Comparison of ENCODE assay signal across 20 cellular contexts in the genomic region with DNA sequence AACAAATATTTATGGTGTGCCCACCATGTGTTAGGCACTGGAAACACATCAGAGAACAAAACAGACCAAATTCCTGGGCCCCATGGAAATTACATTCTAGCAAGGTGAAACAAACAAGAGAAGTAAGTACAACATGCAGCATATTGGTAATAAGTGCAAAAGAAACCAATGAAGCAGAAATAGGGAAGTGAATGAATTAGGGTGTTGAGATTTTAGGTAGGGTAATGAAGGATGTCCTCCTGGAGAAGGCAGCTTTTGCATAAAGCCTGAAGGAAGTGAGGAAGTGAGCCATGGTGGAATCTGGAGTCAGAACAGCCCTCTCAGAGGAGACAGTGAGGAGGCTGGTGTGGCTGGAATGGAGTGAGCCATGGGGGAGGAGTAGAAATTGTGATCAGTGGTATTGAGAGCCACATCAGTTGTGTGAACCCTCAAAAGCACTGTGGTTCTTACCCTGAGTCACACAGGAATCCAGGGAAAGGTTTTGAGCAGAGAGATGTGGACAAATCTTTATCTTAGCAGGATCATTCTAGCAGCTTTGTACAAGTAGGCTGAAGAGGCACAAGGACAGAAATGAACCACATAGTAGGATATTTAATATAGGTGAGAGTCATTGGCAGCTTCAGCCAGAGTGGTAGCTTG.
"Had no signal": no experiment of that assay in that cellular context is flagged by ENCODE, and none has a peak within 500 bp of the region (broad histone marks: within the 10 kb centered on the region; RNA-seq: fewer than 3 reads in every experiment).

No MANE protein-coding gene starts in this region.

- H3K9me3 Mint-ChIP-seq: activated CD4-positive, alpha-beta T cell treated with anti-CD3 and anti-CD28 coated beads, Interleukin-2, amount 10 ng/mL, durations not matched to agents 7 days and 5 days; activated naive CD8-positive, alpha-beta T cell treated with anti-CD3 and anti-CD28 coated beads, Interleukin-2, amount 50 U/mL, for 24 hours; natural killer cell treated with Interleukin-12 subunit alpha and Interleukin-12 subunit beta and Interleukin-15 and Interleukin-18, amount 100 ng/mL, for 72 hours; stimulated activated memory B cell treated with anti-CD40 and anti-IgM and Interleukin-4, amounts not matched to agents 10 μg/mL and 1 μg/mL and 100 μg/mL, for 72 hours had no signal

- H3K4me3 ChIP-seq: ascending aorta, cardiac muscle cell, esophagus squamous epithelium, lung, smooth muscle cell, tibial artery, uterus had no signal

- H3K4me1 ChIP-seq: ascending aorta, esophagus squamous epithelium, uterus had no signal

- DNase-seq: activated CD4-positive, alpha-beta T cell treated with anti-CD3 and anti-CD28 coated beads, Interleukin-2, amount 10 ng/mL, durations not matched to agents 7 days and 5 days; activated CD4-positive, CD25-positive, alpha-beta regulatory T cell; activated CD8-positive, alpha-beta memory T cell treated with anti-CD3 and anti-CD28 coated beads for 24 hours; activated naive CD4-positive, alpha-beta T cell treated with Interleukin-2 at 50 U/mL for 16 hours; activated naive CD8-positive, alpha-beta T cell treated with anti-CD3 and anti-CD28 coated beads, Interleukin-2, amount 50 U/mL, for 24 hours; esophagus squamous epithelium; hippocampal formation; nucleus accumbens; right cardiac atrium; tibial artery; uterus had no signal

- H3K27me3 Mint-ChIP-seq: progenitor cell of endocrine pancreas had no signal

- H3K4me2 ChIP-seq: smooth muscle cell had no signal

- H3K27me3 ChIP-seq: ascending aorta, cardiac muscle cell, esophagus squamous epithelium, tibial artery, uterus had no signal

- H3K36me3 ChIP-seq: ascending aorta, cardiac muscle cell, esophagus squamous epithelium, tibial artery, uterus had no signal

- ATAC-seq: activated naive CD8-positive, alpha-beta T cell treated with anti-CD3 and anti-CD28 coated beads, Interleukin-2, amount 50 U/mL, for 24 hours; natural killer cell treated with Interleukin-12 subunit alpha and Interleukin-12 subunit beta and Interleukin-15 and Interleukin-18, amount 100 ng/mL, for 72 hours; right cardiac atrium; stimulated activated memory B cell treated with anti-CD40 and anti-IgM and Interleukin-4, amounts not matched to agents 10 μg/mL and 1 μg/mL and 100 μg/mL, for 72 hours had no signal

- H3K9me3 ChIP-seq: ascending aorta, esophagus squamous epithelium, tibial artery, uterus had no signal

- H3K27ac ChIP-seq: ascending aorta, cardiac muscle cell, esophagus squamous epithelium, tibial artery had no signal

- H3K27ac Mint-ChIP-seq: activated CD4-positive, alpha-beta T cell treated with anti-CD3 and anti-CD28 coated beads, Interleukin-2, amount 10 ng/mL, durations not matched to agents 7 days and 5 days; activated naive CD8-positive, alpha-beta T cell treated with anti-CD3 and anti-CD28 coated beads, Interleukin-2, amount 50 U/mL, for 24 hours; natural killer cell treated with Interleukin-12 subunit alpha and Interleukin-12 subunit beta and Interleukin-15 and Interleukin-18, amount 100 ng/mL, for 72 hours; progenitor cell of endocrine pancreas; stimulated activated memory B cell treated with anti-CD40 and anti-IgM and Interleukin-4, amounts not matched to agents 10 μg/mL and 1 μg/mL and 100 μg/mL, for 72 hours had no signal

- H3K4me1 Mint-ChIP-seq: activated CD4-positive, alpha-beta T cell treated with anti-CD3 and anti-CD28 coated beads, Interleukin-2, amount 10 ng/mL, durations not matched to agents 7 days and 5 days; activated naive CD8-positive, alpha-beta T cell treated with anti-CD3 and anti-CD28 coated beads, Interleukin-2, amount 50 U/mL, for 24 hours had no signal

- H3K36me3 Mint-ChIP-seq: natural killer cell treated with Interleukin-12 subunit alpha and Interleukin-12 subunit beta and Interleukin-15 and Interleukin-18, amount 100 ng/mL, for 72 hours; stimulated activated memory B cell treated with anti-CD40 and anti-IgM and Interleukin-4, amounts not matched to agents 10 μg/mL and 1 μg/mL and 100 μg/mL, for 72 hours had no signal

- FAIRE-seq: frontal cortex, TTC549 had no signal

- H3K4me3 Mint-ChIP-seq: activated CD4-positive, alpha-beta T cell treated with anti-CD3 and anti-CD28 coated beads, Interleukin-2, amount 10 ng/mL, durations not matched to agents 7 days and 5 days; activated naive CD8-positive, alpha-beta T cell treated with anti-CD3 and anti-CD28 coated beads, Interleukin-2, amount 50 U/mL, for 24 hours; natural killer cell treated with Interleukin-12 subunit alpha and Interleukin-12 subunit beta and Interleukin-15 and Interleukin-18, amount 100 ng/mL, for 72 hours; stimulated activated memory B cell treated with anti-CD40 and anti-IgM and Interleukin-4, amounts not matched to agents 10 μg/mL and 1 μg/mL and 100 μg/mL, for 72 hours had no signal
